Comparison of ENCODE assay signal across 11 cellular contexts in genomic region chr14:25032092-25032784, GRCh38. TPM values are rescaled to one million over a fixed set of nuclear protein-coding genes. Genes with fewer than 3 reads are reported as not detected.
DNase-seq lines count a peak whose midpoint lies in the region; ATAC-seq, FAIRE-seq and TF ChIP-seq lines count a peak whose summit lies in the region.
"Had no signal": no experiment of that assay in that cellular context is flagged by ENCODE, and none has a peak within 500 bp of the region (broad histone marks: within the 10 kb centered on the region; RNA-seq: fewer than 3 reads in every experiment).

No MANE protein-coding gene starts in this region.

- H3K9me3 ChIP-seq in K562 (replicated peaks; ENCODE audit: control insufficient read depth, insufficient read depth, low read depth, low read length): no peaks in the 10 kb centered on the region
- no peaks in the 10 kb centered on the region for H3K9me3 ChIP-seq in small intestine (ENCODE audit: control insufficient read depth, low read depth)

- no peaks in the 10 kb centered on the region for H3K27me3 ChIP-seq in K562 (ENCODE audit: control insufficient read depth in 2 of 2, insufficient read depth in 2 of 2, low read length in 2 of 2)
- H3K27me3 ChIP-seq in small intestine (ENCODE audit: control insufficient read depth in 2 of 2, insufficient read depth in 2 of 2, low read length in 2 of 2): no peaks in the 10 kb centered on the region

- POLR2A ChIA-PET in K562 (lab: Yijun Ruan, JAX): no interaction called here

- peak overlapping the region; percentile 10; the same call in 1 of the 2 replicates for H3K4me3 ChIP-seq in K562
- H3K4me3 ChIP-seq in small intestine (ENCODE audit: low read depth in 1 of 2, low read length in 2 of 2): no peak overlapping the region

- DNase-seq in activated naive CD4-positive, alpha-beta T cell treated with anti-CD3 and anti-CD28 coated beads for 36 hours: peak; percentile 9
- DNase-seq in activated naive CD4-positive, alpha-beta T cell treated with anti-CD3 and anti-CD28 coated beads, Interleukin-2, amount 50 U/mL, for 72 hours (ENCODE audit: low spot score in 2 of 2): no peak
- DNase-seq in K562 (ENCODE audit: extremely low read depth in 1 of 4, low spot score in 3 of 4): peak in 3 of 4 experiments; percentile 7 to 49 (median 16)
- DNase-seq in stimulated activated CD8-positive, alpha-beta memory T cell treated with anti-CD3 and anti-CD28 coated beads, Interleukin-4, amount 100 ng/mL, for 48 hours: peak; percentile 30
- DNase-seq in NCI-H226: no peak
- DNase-seq in small intestine: no peak
- DNase-seq in NCI-H2107 (lab: John Stamatoyannopoulos, UW): no peak
- DNase-seq: DMS153, head of caudate nucleus had no signal

- H3K79me2 ChIP-seq in K562 (ENCODE audit: control insufficient read depth, insufficient read depth, low read length): no peaks in the 10 kb centered on the region

- no peaks in the 10 kb centered on the region for H3K9me3 Mint-ChIP-seq in activated naive CD4-positive, alpha-beta T cell treated with anti-CD3 and anti-CD28 coated beads for 36 hours
- no peaks in the 10 kb centered on the region for H3K9me3 Mint-ChIP-seq in activated naive CD4-positive, alpha-beta T cell treated with anti-CD3 and anti-CD28 coated beads, Interleukin-2, amount 50 U/mL, for 72 hours
- H3K9me3 Mint-ChIP-seq: brain had no signal

- H4K20me1 ChIP-seq in K562 (replicated peaks; ENCODE audit: control insufficient read depth, insufficient read depth, low read length): no peaks in the 10 kb centered on the region

- H3K9me1 ChIP-seq in K562 (ENCODE audit: control insufficient read depth, insufficient read depth, low read length): no peaks in the 10 kb centered on the region

- WGBS in K562 (ENCODE audit: insufficient coverage, low coverage, missing lambda C conversion rate): 3% methylated on average over 10 of the region's 10 CpGs
- 90 to 97% (median 94%) methylated on average over 10 of the region's 10 CpGs for WGBS in small intestine, 3 donors

- H3K27ac ChIP-seq in K562 (ENCODE audit: extremely low read depth, low read depth, low read length) (no peak overlapping the region), small intestine (ENCODE audit: low read depth in 1 of 2, low read length in 1 of 2) (no peak overlapping the region)

- H3K36me3 ChIP-seq in K562 (ENCODE audit: control insufficient read depth, insufficient read depth, low read length) (no peaks in the 10 kb centered on the region), small intestine (ENCODE audit: control insufficient read depth in 2 of 2, insufficient read depth in 2 of 2, low read length in 2 of 2) (no peaks in the 10 kb centered on the region)

- no peak overlapping the region for H3K4me3 Mint-ChIP-seq in activated naive CD4-positive, alpha-beta T cell treated with anti-CD3 and anti-CD28 coated beads for 36 hours
- H3K4me3 Mint-ChIP-seq: brain had no signal

- peak; percentile 41 to 67 (median 44); a peak in 5 of 6 replicates for TF ChIP-seq CTCF in K562 (IDR thresholded peaks at IDR 0.05 in 2 of 3, conservative IDR thresholded peaks at IDR 0.05 in 1 of 3; ENCODE audit: insufficient read depth in 2 of 3, low read depth in 1 of 3, low read length in 3 of 3)

- no peak overlapping the region for H3K9ac ChIP-seq in K562 (ENCODE audit: insufficient read depth in 1 of 2, low read depth in 2 of 2, low read length in 2 of 2)

- in situ Hi-C loops in K562 (cut with MboI): no loop called here

- H3K27me3 Mint-ChIP-seq in activated naive CD4-positive, alpha-beta T cell treated with anti-CD3 and anti-CD28 coated beads for 36 hours (ENCODE audit: low read depth): no peaks in the 10 kb centered on the region

- peak overlapping the region; percentile 74; the same call in 1 of the 2 replicates for H2AFZ ChIP-seq in K562 (ENCODE audit: low read depth, low read length)

- no peak for FAIRE-seq in K562 (lab: Jason Lieb, UNC)
- no peak for FAIRE-seq in small intestine (lab: Jason Lieb, UNC)

- peak overlapping the region; percentile 18 for H3K4me2 ChIP-seq in K562 (ENCODE audit: insufficient read depth, low read length)

- H3K27ac Mint-ChIP-seq in activated naive CD4-positive, alpha-beta T cell treated with anti-CD3 and anti-CD28 coated beads for 36 hours: no peak overlapping the region
- H3K27ac Mint-ChIP-seq in activated naive CD4-positive, alpha-beta T cell treated with anti-CD3 and anti-CD28 coated beads, Interleukin-2, amount 50 U/mL, for 72 hours: no peak overlapping the region
- H3K27ac Mint-ChIP-seq: brain had no signal

- TF ChIP-seq RAD21 in Ishikawa (IDR thresholded peaks at IDR 0.05; ENCODE audit: low read depth) (peak; percentile 45), K562 (CRISPR knock-in tag; conservative IDR thresholded peaks at IDR 0.05 in 1 of 2, IDR thresholded peaks at IDR 0.05 in 1 of 2) (peak; percentile 51 to 54; a peak in 3 of 4 replicates)

- no peak for TF ChIP-seq POLR2A in K562 (conservative IDR thresholded peaks at IDR 0.05)

- no peaks in the 10 kb centered on the region for H3K36me3 Mint-ChIP-seq in activated naive CD4-positive, alpha-beta T cell treated with anti-CD3 and anti-CD28 coated beads for 36 hours (ENCODE audit: low read depth)
- H3K36me3 Mint-ChIP-seq in activated naive CD4-positive, alpha-beta T cell treated with anti-CD3 and anti-CD28 coated beads, Interleukin-2, amount 50 U/mL, for 72 hours: no peaks in the 10 kb centered on the region
- H3K36me3 Mint-ChIP-seq: brain had no signal

- ATAC-seq in activated naive CD4-positive, alpha-beta T cell treated with anti-CD3 and anti-CD28 coated beads, Interleukin-2, amount 50 U/mL, for 72 hours: no peak
- peak; percentile 77 for ATAC-seq in K562

- no peak for TF ChIP-seq EP300 in Ishikawa (IDR thresholded peaks at IDR 0.05; ENCODE audit: borderline replicate concordance)
- no peak for TF ChIP-seq EP300 in K562 (IDR thresholded peaks at IDR 0.05; ENCODE audit: low read length)

- H3K4me1 ChIP-seq in K562 (replicated peaks in 1 of 2; ENCODE audit: control insufficient read depth in 2 of 2, insufficient read depth in 2 of 2, low read length in 2 of 2) (no peaks in the 10 kb centered on the region), small intestine (ENCODE audit: control insufficient read depth in 2 of 2, insufficient read depth in 1 of 2, low read depth in 1 of 2, low read length in 1 of 2) (no peaks in the 10 kb centered on the region)

- CTCF ChIA-PET in activated naive CD4-positive, alpha-beta T cell treated with anti-CD3 and anti-CD28 coated beads for 36 hours (lab: Charles Lee): no interaction called here
- CTCF ChIA-PET in K562 (lab: Yijun Ruan, JAX; ENCODE audit: low intra/inter-chr PET ratio): no interaction called here

- no peaks in the 10 kb centered on the region for H3K4me1 Mint-ChIP-seq in activated naive CD4-positive, alpha-beta T cell treated with anti-CD3 and anti-CD28 coated beads for 36 hours (ENCODE audit: low read depth)
- H3K4me1 Mint-ChIP-seq: brain had no signal

- BruUV-seq in K562 (replicated peaks; lab: Mats Ljungman, UMichigan): TSS peak; percentile 39

- intact Hi-C loops in activated naive CD4-positive, alpha-beta T cell treated with anti-CD3 and anti-CD28 coated beads for 36 hours (cut with micrococcal nuclease): no loop called here
- intact Hi-C loops in K562 (cut with micrococcal nuclease): no loop called here

TF ChIP-seq in Ishikawa, 13 proteins besides CTCF, POLR2A, EP300 and RAD21 (continues in another document):
- no peak for TF ChIP-seq YY1 (IDR thresholded peaks at IDR 0.05; ENCODE audit: low read depth)
- TF ChIP-seq MAX (IDR thresholded peaks at IDR 0.05): no peak
- TF ChIP-seq NFIC (IDR thresholded peaks at IDR 0.05): no peak
- TF ChIP-seq TEAD4 (IDR thresholded peaks at IDR 0.05): no peak
- TF ChIP-seq CEBPB (IDR thresholded peaks at IDR 0.05): no peak

TF ChIP-seq in K562, 482 proteins besides CTCF, POLR2A, EP300 and RAD21 (continues in another document):
- TF ChIP-seq CAMTA2 (CRISPR knock-in tag; conservative IDR thresholded peaks at IDR 0.05) (no peak), ZNF436 (CRISPR knock-in tag; IDR thresholded peaks at IDR 0.05) (no peak)

RNA-seq across cellular contexts. Expression of gene STXBP6, which starts 17.7 kb away (rescaled TPM):
- not detected for total RNA-seq in activated naive CD4-positive, alpha-beta T cell treated with anti-CD3 and anti-CD28 coated beads for 36 hours
- under 1 TPM in 1 of 2 donors, not detected in 1; 0.49 TPM for total RNA-seq in activated naive CD4-positive, alpha-beta T cell treated with anti-CD3 and anti-CD28 coated beads, Interleukin-2, amount 50 U/mL, for 72 hours
- total RNA-seq in K562 (2011; cell fraction: chromatin; rRNA removed; ENCODE audit: low replicate concordance): 0.12 and 0.19 TPM in 2 replicates
- total RNA-seq in K562 (2011; cell fraction: nucleolus; rRNA removed): not detected in 2 replicates
- not detected in 2 replicates for total RNA-seq in K562 (2011; cell fraction: nucleoplasm; rRNA removed)
- 0.54 and 0.65 TPM in 2 replicates for total RNA-seq in K562 (2014; rRNA removed)
- total RNA-seq in K562 (2014; rRNA removed; fragmentation: Illumina TruSeq; extraction: Trizol): 0.38 and 0.51 TPM in 2 replicates
- total RNA-seq in K562 (2015; rRNA removed; fragmentation: Illumina TruSeq; extraction: Trizol): 0.34 and 0.69 TPM in 2 replicates
- 0.27 and 0.54 TPM in 2 replicates for total RNA-seq in K562 (2021)
- polyA plus RNA-seq in K562 (2011; rRNA removed): 0.04 and 0.61 TPM in 2 replicates
- polyA plus RNA-seq in K562 (2011; cell fraction: cytosol; rRNA removed): 0.18 TPM in 1 of 2 replicates, not detected in the other
- 0.18 TPM in 1 of 2 replicates, not detected in the other for polyA plus RNA-seq in K562 (2011; cell fraction: nucleus; rRNA removed)
- 0.66 and 1.4 TPM in 2 replicates for polyA plus RNA-seq in K562 (2012)
- polyA plus RNA-seq in K562 (2014; fragmentation: Illumina TruSeq; extraction: Trizol): 0.59 and 0.61 TPM in 2 replicates
- under 1 TPM; 0.84 to 0.89 TPM for polyA plus RNA-seq in K562 (2014; fragmentation: Nextera tagmentation; extraction: Ambion mirVana)
- 0.53 and 1.2 TPM in 2 replicates for polyA plus RNA-seq in K562 (2014; rRNA removed)
- 1.0 TPM in 1 of 2 replicates, not detected in the other for polyA minus RNA-seq in K562 (2011; rRNA and poly(A)+ RNA removed)
- not detected in 2 replicates for polyA minus RNA-seq in K562 (2011; cell fraction: cytosol; rRNA and poly(A)+ RNA removed)
- polyA minus RNA-seq in K562 (2011; cell fraction: nucleus; rRNA and poly(A)+ RNA removed): 0.22 and 0.54 TPM in 2 replicates
- 10 to 100 TPM; 12.7 to 53.7 (median 23.2) TPM for polyA plus RNA-seq in small intestine

Comparison
In these comparisons a context has a peak if more than half of its experiments do, and no peak if none do; other contexts are left out.
1. DNase-seq: peak in activated naive CD4-positive, alpha-beta T cell treated with anti-CD3 and anti-CD28 coated beads for 36 hours (single experiment), K562 (3 of 4) and stimulated activated CD8-positive, alpha-beta memory T cell treated with anti-CD3 and anti-CD28 coated beads, Interleukin-4, amount 100 ng/mL, for 48 hours (single experiment); none in activated naive CD4-positive, alpha-beta T cell treated with anti-CD3 and anti-CD28 coated beads, Interleukin-2, amount 50 U/mL, for 72 hours (0 of 2), NCI-H226 (single experiment), small intestine (single experiment) and NCI-H2107 (single experiment).